19 cellular contexts compared by ENCODE assay signal in the genomic region with DNA sequence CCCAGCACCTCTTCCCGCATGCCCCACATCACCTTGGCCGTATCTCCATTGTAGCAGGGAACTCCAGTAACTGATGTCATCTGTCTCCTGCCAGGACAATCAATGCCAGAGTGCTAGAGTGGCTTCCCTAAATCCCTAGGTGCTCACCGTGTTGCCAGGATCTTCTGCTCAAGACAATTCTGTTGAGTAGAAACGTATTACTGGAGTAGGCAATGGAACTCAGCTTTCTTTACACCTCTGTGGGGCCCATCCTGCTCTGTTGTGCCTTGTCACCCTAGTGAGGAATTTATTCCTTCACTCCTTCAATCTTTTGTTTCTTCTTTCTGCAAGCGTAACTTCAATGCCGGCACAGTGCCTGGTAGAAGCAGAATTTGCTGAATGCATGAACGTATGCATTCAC.
A peak's percentile ranks its signal among the peaks of the same experiment; 100 is the strongest.
DNase-seq lines count a peak whose midpoint lies in the region; ATAC-seq and TF ChIP-seq lines count a peak whose summit lies in the region.
"Had no signal": no experiment of that assay in that cellular context is flagged by ENCODE, and none has a peak within 500 bp of the region (broad histone marks: within the 10 kb centered on the region; RNA-seq: fewer than 3 reads in every experiment).

No MANE protein-coding gene starts in this region.

- no peaks in the 10 kb centered on the region for H3K36me3 ChIP-seq in IMR-90 (ENCODE audit: control insufficient read depth, insufficient read depth, low read length)
- H3K36me3 ChIP-seq in sigmoid colon: no peaks in the 10 kb centered on the region
- H3K36me3 ChIP-seq: left lung, upper lobe of left lung had no signal

- TF ChIP-seq RAD21 in IMR-90 (IDR thresholded peaks at IDR 0.05; ENCODE audit: low read length): no peak

- no peak overlapping the region for H3K56ac ChIP-seq in IMR-90 (ENCODE audit: extremely low read depth, insufficient read depth, low read length)

- TF ChIP-seq POLR2A in IMR-90 (IDR thresholded peaks at IDR 0.05; ENCODE audit: low read depth, low read length): no peak
- TF ChIP-seq POLR2A in sigmoid colon (IDR thresholded peaks at IDR 0.05): no peak

- peaks cover 43% of the 10 kb centered on the region for H3K4me1 Mint-ChIP-seq in CD14-positive monocyte
- H3K4me1 Mint-ChIP-seq in glutamatergic neuron (ENCODE audit: low read depth, unreplicated experiment): peaks cover 4% of the 10 kb centered on the region
- peaks cover 3% of the 10 kb centered on the region for H3K4me1 Mint-ChIP-seq in T-helper 17 cell
- H3K4me1 Mint-ChIP-seq in naive thymus-derived CD8-positive, alpha-beta T cell: no peaks in the 10 kb centered on the region

- no peak overlapping the region for H2BK15ac ChIP-seq in IMR-90 (ENCODE audit: low read depth, low read length)

- no peak overlapping the region for H4K5ac ChIP-seq in IMR-90 (ENCODE audit: low read depth, low read length)

- H3K27me3 ChIP-seq in IMR-90 (ENCODE audit: control insufficient read depth, insufficient read depth, low read length): peaks cover 8% of the 10 kb centered on the region; the same call in 1 of the 2 replicates
- no peaks in the 10 kb centered on the region for H3K27me3 ChIP-seq in sigmoid colon
- H3K27me3 ChIP-seq: left lung, upper lobe of left lung had no signal

- no peak overlapping the region for H3K4me2 ChIP-seq in IMR-90 (ENCODE audit: low read depth, low read length)

- no peak overlapping the region for H2AFZ ChIP-seq in IMR-90 (replicated peaks; ENCODE audit: low read length, poor library complexity)

- 90% methylated on average over 2 of the region's 7 CpGs; no CpG with 5 or more reads in 1 of the 2 experiments for WGBS in IMR-90 (ENCODE audit: extremely low coverage in 2 of 2, insufficient read length in 1 of 2), 2 experiments
- 87 to 91% methylated on average over 7 of the region's 7 CpGs for WGBS in sigmoid colon, 2 donors

- TF ChIP-seq EP300 in sigmoid colon (IDR thresholded peaks at IDR 0.05): no peak

- no peaks in the 10 kb centered on the region for H4K20me1 ChIP-seq in IMR-90 (ENCODE audit: insufficient read depth, low read length)

- peaks cover 2% of the 10 kb centered on the region; the same call in 1 of the 2 replicates for H3K4me1 ChIP-seq in IMR-90 (ENCODE audit: control insufficient read depth, insufficient read depth, low read length)
- peaks cover 0 to 27% (median 20%) of the 10 kb centered on the region in 4 donors for H3K4me1 ChIP-seq in sigmoid colon

- POLR2A ChIA-PET in IMR-90 (lab: Charles Lee; ENCODE audit: unreplicated experiment): no interaction called here
- POLR2A ChIA-PET in naive thymus-derived CD8-positive, alpha-beta T cell (lab: Charles Lee): no interaction called here

- no peak overlapping the region for H2AK9ac ChIP-seq in IMR-90 (replicated peaks; ENCODE audit: low read depth, low read length, poor library complexity)

- no peak overlapping the region for H3K9ac ChIP-seq in IMR-90 (ENCODE audit: low read depth, low read length)

- no peak overlapping the region for H3K14ac ChIP-seq in IMR-90 (replicated peaks; ENCODE audit: low read depth, low read length)

- CTCF ChIA-PET in IMR-90 (lab: Yijun Ruan, JAX): no interaction called here

- TF ChIP-seq CTCF in CD14-positive monocyte (IDR thresholded peaks at IDR 0.05): no peak
- TF ChIP-seq CTCF in IMR-90 (conservative IDR thresholded peaks at IDR 0.05; ENCODE audit: low read depth, low read length): no peak
- no peak for TF ChIP-seq CTCF in glutamatergic neuron (IDR thresholded peaks at IDR 0.05; ENCODE audit: partially characterized antibody, unreplicated experiment)
- no peak for TF ChIP-seq CTCF in sigmoid colon (IDR thresholded peaks at IDR 0.05)

- no peaks in the 10 kb centered on the region for H3K79me1 ChIP-seq in IMR-90 (ENCODE audit: low read depth in 1 of 2, low read length in 2 of 2)

- no peak overlapping the region for H2BK120ac ChIP-seq in IMR-90 (ENCODE audit: low read depth, low read length)

- H3K4ac ChIP-seq in IMR-90 (ENCODE audit: low read depth, low read length): no peak overlapping the region

- H3K9me1 ChIP-seq in IMR-90 (ENCODE audit: insufficient read depth, low read length): no peaks in the 10 kb centered on the region

- no peak overlapping the region for H2BK5ac ChIP-seq in IMR-90 (ENCODE audit: low read depth, low read length, poor library complexity, severe bottlenecking)

- 0 out of 2 replicates have a peak overlapping the region, but pooled peaks have one; percentile 12 for H2AK5ac ChIP-seq in IMR-90 (ENCODE audit: low read depth, low read length)

- no peak overlapping the region for H3K4me3 ChIP-seq in IMR-90 (ENCODE audit: insufficient read depth, low read depth, low read length)
- no peak overlapping the region for H3K4me3 ChIP-seq in sigmoid colon
- H3K4me3 ChIP-seq: left lung, upper lobe of left lung had no signal

- no peak overlapping the region for H3K4me3 Mint-ChIP-seq in CD14-positive monocyte
- no peak overlapping the region for H3K4me3 Mint-ChIP-seq in glutamatergic neuron (ENCODE audit: unreplicated experiment)
- H3K4me3 Mint-ChIP-seq in T-helper 17 cell: no peak overlapping the region
- H3K4me3 Mint-ChIP-seq in naive thymus-derived CD8-positive, alpha-beta T cell: no peak overlapping the region
- H3K4me3 Mint-ChIP-seq: activated CD8-positive, alpha-beta memory T cell treated with anti-CD3 and anti-CD28 coated beads, Interleukin-2, amount 10 ng/mL, durations not matched to agents 7 days and 5 days had no signal

- no peak overlapping the region for H3K23ac ChIP-seq in IMR-90 (ENCODE audit: low read depth, low read length)

- no peak overlapping the region for H4K8ac ChIP-seq in IMR-90 (ENCODE audit: low read depth in 2 of 2, low read length in 2 of 2)

- no peaks in the 10 kb centered on the region for H3K9me3 ChIP-seq in IMR-90 (ENCODE audit: control insufficient read depth, insufficient read depth, low read length)
- H3K9me3 ChIP-seq in sigmoid colon: no peaks in the 10 kb centered on the region
- no peaks in the 10 kb centered on the region for H3K9me3 ChIP-seq in T-helper 17 cell (ENCODE audit: control insufficient read depth, low read length, poor library complexity, severe bottlenecking)
- H3K9me3 ChIP-seq: left lung, upper lobe of left lung had no signal

- H3K27ac Mint-ChIP-seq in CD14-positive monocyte: peak overlapping the region in 3 of 7 donors; percentile 23 to 46 (median 26)
- no peak overlapping the region for H3K27ac Mint-ChIP-seq in glutamatergic neuron (ENCODE audit: unreplicated experiment)
- no peak overlapping the region for H3K27ac Mint-ChIP-seq in T-helper 17 cell
- H3K27ac Mint-ChIP-seq in naive thymus-derived CD8-positive, alpha-beta T cell: no peak overlapping the region
- H3K27ac Mint-ChIP-seq: activated CD8-positive, alpha-beta memory T cell treated with anti-CD3 and anti-CD28 coated beads, Interleukin-2, amount 10 ng/mL, durations not matched to agents 7 days and 5 days had no signal

- dilution Hi-C loops in IMR-90 (cut with HindIII; ENCODE audit: low sequenced_read_pairs, unreplicated experiment): no loop called here

- BruUV-seq in IMR-90 (replicated peaks; lab: Mats Ljungman, UMichigan): no TSS peak

- H3K36me3 Mint-ChIP-seq in CD14-positive monocyte (no peaks in the 10 kb centered on the region), glutamatergic neuron (ENCODE audit: unreplicated experiment) (no peaks in the 10 kb centered on the region), T-helper 17 cell (ENCODE audit: low read depth) (no peaks in the 10 kb centered on the region)
- H3K36me3 Mint-ChIP-seq in naive thymus-derived CD8-positive, alpha-beta T cell: no peaks in the 10 kb centered on the region
- H3K36me3 Mint-ChIP-seq: activated CD8-positive, alpha-beta memory T cell treated with anti-CD3 and anti-CD28 coated beads, Interleukin-2, amount 10 ng/mL, durations not matched to agents 7 days and 5 days had no signal

- intact Hi-C loops in CD14-positive monocyte (cut with micrococcal nuclease) (loop anchor here in 1 of 2 donors (10.0 kb wide), 1 partner anchor 302 kb away; the partner anchor contains the start of gene ZMIZ1), IMR-90 (cut with micrococcal nuclease) (no loop called here), sigmoid colon (cut with DNase I) (no loop called here)

- H3K27me3 Mint-ChIP-seq in CD14-positive monocyte (ENCODE audit: low read depth in 3 of 3) (peaks cover 2% of the 10 kb centered on the region in 3 donors), glutamatergic neuron (ENCODE audit: unreplicated experiment) (peaks cover 12% of the 10 kb centered on the region), T-helper 17 cell (peaks cover 26% of the 10 kb centered on the region)
- H3K27me3 Mint-ChIP-seq in naive thymus-derived CD8-positive, alpha-beta T cell: peaks cover 0 to 6% (median 2%) of the 10 kb centered on the region in 5 donors
- H3K27me3 Mint-ChIP-seq: activated CD8-positive, alpha-beta memory T cell treated with anti-CD3 and anti-CD28 coated beads, Interleukin-2, amount 10 ng/mL, durations not matched to agents 7 days and 5 days had no signal

- peak; percentile 10 for DNase-seq in CD14-positive monocyte (ENCODE audit: low spot score)
- no peak for DNase-seq in IMR-90
- DNase-seq in glutamatergic neuron: peak; percentile 1
- no peak for DNase-seq in sigmoid colon
- DNase-seq in NCI-H526 (lab: John Stamatoyannopoulos, UW): no peak
- DNase-seq in T-helper 17 cell: no peak
- DNase-seq in naive thymus-derived CD8-positive, alpha-beta T cell: no peak
- DNase-seq: activated CD4-positive, CD25-positive, alpha-beta regulatory T cell; activated gamma-delta T cell; cerebellar nuclear complex; COR-L47; effector CD8-positive, alpha-beta T cell; H7; NCI-H1417 treated with DMSO at 0.1 percent for 48 hours; NCI-H510A; upper lobe of left lung had no signal

- no peak overlapping the region for H3K27ac ChIP-seq in IMR-90 (ENCODE audit: insufficient read depth, low read length)
- H3K27ac ChIP-seq in sigmoid colon: peak overlapping the region; percentile 66 to 78 (median 71)

- H2BK20ac ChIP-seq in IMR-90 (ENCODE audit: low read depth, low read length): no peak overlapping the region

- H3K18ac ChIP-seq in IMR-90 (ENCODE audit: low read depth, low read length): no peak overlapping the region

- no peak for ATAC-seq in IMR-90 (ENCODE audit: low read depth)
- ATAC-seq in T-helper 17 cell: no peak
- no peak for ATAC-seq in GM19452 (IDR thresholded peaks at IDR 0.05; ENCODE audit: unreplicated experiment)
- ATAC-seq in naive thymus-derived CD8-positive, alpha-beta T cell: no peak

- H3K9me3 Mint-ChIP-seq in CD14-positive monocyte (no peaks in the 10 kb centered on the region), glutamatergic neuron (ENCODE audit: unreplicated experiment) (peaks cover 2% of the 10 kb centered on the region)
- no peaks in the 10 kb centered on the region for H3K9me3 Mint-ChIP-seq in naive thymus-derived CD8-positive, alpha-beta T cell

- H4K91ac ChIP-seq in IMR-90 (ENCODE audit: insufficient read depth, low read depth, low read length): no peak overlapping the region

- in situ Hi-C loops in IMR-90 (cut with MboI; ENCODE audit: low sequenced_read_pairs): no loop called here

TF ChIP-seq in IMR-90, 13 proteins besides CTCF, POLR2A, EP300 and RAD21:
- TF ChIP-seq CHD1 (IDR thresholded peaks at IDR 0.05; ENCODE audit: low read depth, low read length) (no peak), RCOR1 (IDR thresholded peaks at IDR 0.05; ENCODE audit: insufficient replicate concordance, low read length) (no peak)

Comparison
In these comparisons a context has a peak if more than half of its experiments do, and no peak if none do; other contexts are left out.
1. DNase-seq: peak in CD14-positive monocyte (single experiment) and glutamatergic neuron (single experiment); none in IMR-90 (single experiment), sigmoid colon (single experiment), NCI-H526 (0 of 2), T-helper 17 cell (0 of 3) and naive thymus-derived CD8-positive, alpha-beta T cell (0 of 10).